ENCODE assay signal across 18 cellular contexts in the genomic region with DNA sequence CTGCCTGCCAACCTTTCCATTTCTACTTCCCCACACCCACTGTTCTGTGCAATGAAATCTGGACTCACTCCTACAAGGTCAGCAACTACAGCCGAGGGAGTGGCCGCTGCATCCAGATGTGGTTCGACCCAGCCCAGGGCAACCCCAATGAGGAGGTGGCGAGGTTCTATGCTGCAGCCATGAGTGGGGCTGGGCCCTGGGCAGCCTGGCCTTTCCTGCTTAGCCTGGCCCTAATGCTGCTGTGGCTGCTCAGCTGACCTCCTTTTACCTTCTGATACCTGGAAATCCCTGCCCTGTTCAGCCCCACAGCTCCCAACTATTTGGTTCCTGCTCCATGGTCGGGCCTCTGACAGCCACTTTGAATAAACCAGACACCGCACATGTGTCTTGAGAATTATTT. TPM values are rescaled to one million over a fixed set of nuclear protein-coding genes. Genes with fewer than 3 reads are reported as not detected.
DNase-seq lines count a peak whose midpoint lies in the region; TF ChIP-seq lines count a peak whose summit lies in the region.
"Had no signal": no experiment of that assay in that cellular context is flagged by ENCODE, and none has a peak within 500 bp of the region (broad histone marks: within the 10 kb centered on the region; RNA-seq: fewer than 3 reads in every experiment).

No MANE protein-coding gene starts in this region.

- H3K9me3 Mint-ChIP-seq in type B pancreatic cell = no peaks in the 10 kb centered on the region
- H3K9me3 Mint-ChIP-seq: CD4-positive, alpha-beta memory T cell had no signal

- no peaks in the 10 kb centered on the region for H3K27me3 ChIP-seq in WERI-Rb-1 (ENCODE audit: insufficient read depth, low read depth, severe bottlenecking)
- H3K27me3 ChIP-seq: BE2C had no signal

- H3K9me3 ChIP-seq in WERI-Rb-1 (ENCODE audit: severe bottlenecking) = no peaks in the 10 kb centered on the region
- H3K9me3 ChIP-seq: A549, BE2C, HAP-1 had no signal

- DNase-seq in WERI-Rb-1 (peak; percentile 53), coronary artery (ENCODE audit: low spot score) (peak; percentile 21), mesenteric fat pad (ENCODE audit: low spot score) (peak; percentile 64), type B pancreatic cell (ENCODE audit: extremely low spot score, unreplicated experiment) (no peak), NCI-H748 (lab: John Stamatoyannopoulos, UW; ENCODE audit: unreplicated experiment) (no peak), NOMO-1 (lab: John Stamatoyannopoulos, UW; ENCODE audit: unreplicated experiment in 2 of 2) (no peak), globus pallidus (ENCODE audit: low spot score) (no peak)
- DNase-seq: BE2C; CD4-positive, alpha-beta memory T cell; DMS153; DND-41; GDM1; GOT3 had no signal

- peak overlapping the region; percentile 66 for H3K27ac Mint-ChIP-seq in type B pancreatic cell
- H3K27ac Mint-ChIP-seq: CD4-positive, alpha-beta memory T cell had no signal

- TF ChIP-seq CTCF in WERI-Rb-1 (IDR thresholded peaks at IDR 0.05; ENCODE audit: low read depth, low read length) (no peak), coronary artery (IDR thresholded peaks at IDR 0.05) (no peak), type B pancreatic cell (conservative IDR thresholded peaks at IDR 0.05) (no peak)

- no peaks in the 10 kb centered on the region for H3K36me3 Mint-ChIP-seq in type B pancreatic cell
- H3K36me3 Mint-ChIP-seq: CD4-positive, alpha-beta memory T cell had no signal

- peaks cover 14% of the 10 kb centered on the region for H3K4me1 Mint-ChIP-seq in type B pancreatic cell (ENCODE audit: unreplicated experiment)
- H3K4me1 Mint-ChIP-seq: CD4-positive, alpha-beta memory T cell had no signal

- H3K27me3 Mint-ChIP-seq in type B pancreatic cell = no peaks in the 10 kb centered on the region
- H3K27me3 Mint-ChIP-seq: CD4-positive, alpha-beta memory T cell had no signal

- H3K4me3 ChIP-seq in WERI-Rb-1 (ENCODE audit: low read depth, low read length) (no peak overlapping the region), coronary artery (no peak overlapping the region)
- H3K4me3 ChIP-seq: A549, HAP-1 had no signal

- H3K36me3 ChIP-seq in WERI-Rb-1 = no peaks in the 10 kb centered on the region
- H3K36me3 ChIP-seq: BE2C, HAP-1 had no signal

- H3K27ac ChIP-seq in WERI-Rb-1 = peak overlapping the region; percentile 44
- H3K27ac ChIP-seq in coronary artery = no peak overlapping the region
- H3K27ac ChIP-seq: A549, C4-2B had no signal

- H3K4me3 Mint-ChIP-seq in type B pancreatic cell = no peak overlapping the region
- H3K4me3 Mint-ChIP-seq: CD4-positive, alpha-beta memory T cell had no signal

RNA-seq across cellular contexts. Expression of a gene that starts 4.0 kb away (rescaled TPM):
- total RNA-seq in mesenteric fat pad (0.32 TPM), type B pancreatic cell (ENCODE audit: low replicate concordance) (2.7 and 6.7 TPM in 2 replicates)
- total RNA-seq: CD4-positive, alpha-beta memory T cell; HepG2; HT1080 had no signal

RNA-seq across cellular contexts. Expression of a gene that starts 20.7 kb away (rescaled TPM):
- total RNA-seq in mesenteric fat pad = 77.3 TPM
- total RNA-seq in type B pancreatic cell (ENCODE audit: low replicate concordance) = not detected in 2 replicates
- total RNA-seq: CD4-positive, alpha-beta memory T cell; HepG2; HT1080 had no signal

RNA-seq across cellular contexts. Expression of a gene that starts 28.6 kb away (rescaled TPM):
- 107 TPM for total RNA-seq in mesenteric fat pad
- total RNA-seq in type B pancreatic cell (ENCODE audit: low replicate concordance) = 179 and 231 TPM in 2 replicates

RNA-seq across cellular contexts. Expression of a gene that starts 48.1 kb away (rescaled TPM):
- not detected for total RNA-seq in mesenteric fat pad
- 2.8 and 3.0 TPM in 2 replicates for total RNA-seq in type B pancreatic cell (ENCODE audit: low replicate concordance)
- total RNA-seq: CD4-positive, alpha-beta memory T cell; HepG2; HT1080 had no signal

Comparison
In these comparisons a context has a peak if more than half of its experiments do, and no peak if none do; other contexts are left out.
1. DNase-seq: peak in WERI-Rb-1 (single experiment), coronary artery (single experiment) and mesenteric fat pad (single experiment); none in type B pancreatic cell (single experiment), NCI-H748 (single experiment), NOMO-1 (0 of 2) and globus pallidus (single experiment).
2. RNA of a gene that starts 20.7 kb away (total RNA-seq): 77.3 TPM in mesenteric fat pad (single experiment); not detected in type B pancreatic cell; every median in the first group is over 10 times any median in the second.